ENCODE assay signal across 29 cellular contexts in genomic region chr18:61556862-61557261, GRCh38.
"Had no signal": no experiment of that assay in that cellular context is flagged by ENCODE, and none has a peak within 500 bp of the region (broad histone marks: within the 10 kb centered on the region; RNA-seq: fewer than 3 reads in every experiment).

No MANE protein-coding gene starts in this region.

- H3K9me3 ChIP-seq: adrenal gland, gastroesophageal sphincter, neutrophil, right lobe of liver, thoracic aorta had no signal

- H3K9me3 Mint-ChIP-seq: stimulated activated naive CD8-positive, alpha-beta T cell treated with anti-CD3 and anti-CD28 coated beads, Interleukin-15, Interleukin-2, amounts not matched to agents 100 ng/mL and 50 ng/mL, for 24 hours had no signal

- H3K27me3 ChIP-seq: adrenal gland, cardiac muscle cell, gastroesophageal sphincter, hepatocyte, right lobe of liver had no signal

- H3K27ac Mint-ChIP-seq: activated naive CD8-positive, alpha-beta T cell treated with anti-CD3 and anti-CD28 coated beads for 36 hours; brain; effector memory CD8-positive, alpha-beta T cell; nephron; stimulated activated naive CD8-positive, alpha-beta T cell treated with anti-CD3 and anti-CD28 coated beads, Interleukin-15, Interleukin-2, amounts not matched to agents 100 ng/mL and 50 ng/mL, for 24 hours had no signal

- H3K27ac ChIP-seq: adrenal gland, cardiac muscle cell, gastroesophageal sphincter, hepatocyte, left ventricle myocardium inferior, neutrophil, right lobe of liver, skin epidermis, thoracic aorta, VCaP had no signal

- H3K4me2 ChIP-seq: hepatocyte had no signal

- H3K4me3 ChIP-seq: adrenal gland, cardiac muscle cell, gastroesophageal sphincter, hepatocyte, left ventricle myocardium inferior, lung, mucosa of descending colon, right lobe of liver, skin epidermis, thoracic aorta had no signal

- H3K36me3 Mint-ChIP-seq: activated naive CD8-positive, alpha-beta T cell treated with anti-CD3 and anti-CD28 coated beads for 36 hours; brain had no signal

- H3K4me1 Mint-ChIP-seq: nephron had no signal

- H3K36me3 ChIP-seq: adrenal gland, cardiac muscle cell, gastroesophageal sphincter, left ventricle myocardium inferior, neutrophil, right lobe of liver, thoracic aorta had no signal

- H3K27me3 Mint-ChIP-seq: brain; effector memory CD8-positive, alpha-beta T cell had no signal

- H3K4me3 Mint-ChIP-seq: activated naive CD8-positive, alpha-beta T cell treated with anti-CD3 and anti-CD28 coated beads for 36 hours; brain; effector memory CD8-positive, alpha-beta T cell; nephron; stimulated activated naive CD8-positive, alpha-beta T cell treated with anti-CD3 and anti-CD28 coated beads, Interleukin-15, Interleukin-2, amounts not matched to agents 100 ng/mL and 50 ng/mL, for 24 hours had no signal

- H3K79me2 ChIP-seq: hepatocyte had no signal

- H3K4me1 ChIP-seq: adrenal gland, gastroesophageal sphincter, right lobe of liver had no signal

- DNase-seq: activated CD4-positive, alpha-beta T cell treated with anti-CD3 and anti-CD28 coated beads for 4 hours; activated CD4-positive, alpha-beta T cell treated with anti-CD3 and anti-CD28 coated beads, Interleukin-2, amount 50 U/mL, for 48 hours; activated CD8-positive, alpha-beta memory T cell treated with anti-CD3 and anti-CD28 coated beads for 24 hours; activated effector memory CD4-positive, alpha-beta T cell treated with Interleukin-2 at 50 U/mL for 16 hours; activated naive CD4-positive, alpha-beta T cell treated with Interleukin-2 at 50 U/mL for 16 hours; activated naive CD8-positive, alpha-beta T cell treated with anti-CD3 and anti-CD28 coated beads for 36 hours; adrenal gland; aorta; cortex of kidney; effector memory CD8-positive, alpha-beta T cell; erythroblast; islet precursor cell; left ventricle myocardium inferior; mucosa of descending colon; right lobe of liver; stimulated activated CD4-positive, alpha-beta T cell treated with anti-CD3 and anti-CD28 coated beads, Interleukin-12 subunit alpha, Interleukin-12 subunit beta, amount 100 ng/mL, for 4 hours; stimulated activated CD4-positive, alpha-beta T cell treated with anti-CD3 and anti-CD28 coated beads, Interleukin-4, amount 100 ng/mL, for 1 hour; trophoblast cell had no signal
